21 cellular contexts compared by ENCODE assay signal in genomic region chr5:179406031-179406681, GRCh38.
A peak's percentile ranks its signal among the peaks of the same experiment; 100 is the strongest.
DNase-seq lines count a peak whose midpoint lies in the region; ATAC-seq and TF ChIP-seq lines count a peak whose summit lies in the region.
"Had no signal": no experiment of that assay in that cellular context is flagged by ENCODE, and none has a peak within 500 bp of the region (broad histone marks: within the 10 kb centered on the region; RNA-seq: fewer than 3 reads in every experiment).

No MANE protein-coding gene starts in this region.

- H3K4me3 ChIP-seq in right cardiac atrium (ENCODE audit: low read length) (no peak overlapping the region), testis (no peak overlapping the region)
- H3K4me3 ChIP-seq: gastrocnemius medialis, GM12878, lower lobe of right lung, SJSA1 had no signal

- no peak overlapping the region for H3K4ac ChIP-seq in H9 (ENCODE audit: low read depth, low read length)

- no peak overlapping the region for H4K5ac ChIP-seq in H9 (ENCODE audit: insufficient read length, low read depth, low read length)

- H4K91ac ChIP-seq in H9 (ENCODE audit: insufficient read length, low read depth, low read length), result no peak overlapping the region

- H3K4me3 Mint-ChIP-seq in H9, result no peak overlapping the region
- H3K4me3 Mint-ChIP-seq in chondrocyte (ENCODE audit: unreplicated experiment), result no peak overlapping the region
- H3K4me3 Mint-ChIP-seq: B cell; T-helper 2 cell treated with Interferon-gamma antibody and Interleukin-4, amounts not matched to agents 5 μg/mL and 100 μg/mL, for 36 hours had no signal

- H4K8ac ChIP-seq in H9 (replicated peaks; ENCODE audit: insufficient read length, low read depth, low read length), result no peak overlapping the region

- H3K27me3 ChIP-seq in H9 (ENCODE audit: insufficient read depth, low read length) (no peaks in the 10 kb centered on the region), right cardiac atrium (ENCODE audit: control insufficient read depth, insufficient read depth) (no peaks in the 10 kb centered on the region), testis (no peaks in the 10 kb centered on the region)
- H3K27me3 ChIP-seq: gastrocnemius medialis, SJSA1 had no signal

- no peak overlapping the region for H2BK120ac ChIP-seq in H9 (ENCODE audit: low read depth, low read length, poor library complexity, severe bottlenecking)

- H3T11ph ChIP-seq in H9 (ENCODE audit: low read length), result no peak overlapping the region

- H3K14ac ChIP-seq in H9 (ENCODE audit: insufficient read depth, low read length), result peak overlapping the region; percentile 30; the same call in 1 of the 2 replicates

- ATAC-seq in right cardiac atrium (no peak), GM18520 (IDR thresholded peaks at IDR 0.05; ENCODE audit: unreplicated experiment) (no peak), GM18861 (IDR thresholded peaks at IDR 0.05; ENCODE audit: unreplicated experiment) (no peak)
- ATAC-seq: gastrocnemius medialis, GM12878, lower lobe of right lung had no signal

- H3K4me1 Mint-ChIP-seq in H9, result no peaks in the 10 kb centered on the region
- H3K4me1 Mint-ChIP-seq in chondrocyte (ENCODE audit: low read depth), result peaks cover 6% of the 10 kb centered on the region
- H3K4me1 Mint-ChIP-seq: B cell had no signal

- H3K27me3 Mint-ChIP-seq in H9 (ENCODE audit: low read depth) (peaks cover 9% of the 10 kb centered on the region), chondrocyte (ENCODE audit: low read depth) (no peaks in the 10 kb centered on the region)
- H3K27me3 Mint-ChIP-seq: B cell had no signal

- H3K9me3 Mint-ChIP-seq in H9, result peaks cover 20 to 24% of the 10 kb centered on the region in 2 experiments
- peaks cover 12% of the 10 kb centered on the region for H3K9me3 Mint-ChIP-seq in chondrocyte (ENCODE audit: low read depth)

- H3K4me1 ChIP-seq in H9 (ENCODE audit: insufficient read depth, low read length) (no peaks in the 10 kb centered on the region), right cardiac atrium (ENCODE audit: control insufficient read depth, insufficient read depth, low read length) (no peaks in the 10 kb centered on the region), testis (peaks cover 14% of the 10 kb centered on the region)
- H3K4me1 ChIP-seq: gastrocnemius medialis, parathyroid adenoma, SJSA1 had no signal

- no peak overlapping the region for H2AK5ac ChIP-seq in H9 (ENCODE audit: insufficient read length, low read length)

- no peak overlapping the region for H3K23ac ChIP-seq in H9 (ENCODE audit: insufficient read length, low read depth, low read length)

- peaks cover 0 to 9% (median 3%) of the 10 kb centered on the region in 3 experiments; a peak in 2 of 7 replicates for H3K36me3 Mint-ChIP-seq in H9 (ENCODE audit: insufficient read depth in 1 of 3, low read depth in 3 of 3)
- H3K36me3 Mint-ChIP-seq in chondrocyte (ENCODE audit: low read depth), result peaks cover 2% of the 10 kb centered on the region

- H4K20me1 ChIP-seq in H9 (ENCODE audit: control insufficient read depth, insufficient read depth, insufficient read length), result no peaks in the 10 kb centered on the region

- H2BK5ac ChIP-seq in H9 (ENCODE audit: insufficient read length, low read length), result no peak overlapping the region

- DNase-seq in H9, result no peak
- peak; percentile 84 for DNase-seq in chondrocyte (ENCODE audit: low spot score)
- peak in 2 of 3 donors; percentile 44 to 72 for DNase-seq in right cardiac atrium
- peak; percentile 49 for DNase-seq in testis
- no peak for DNase-seq in LoVo (ENCODE audit: low spot score)
- DNase-seq: amniotic stem cell; Calu3; cerebellar nuclear complex; gastrocnemius medialis; Karpas-422; lower lobe of right lung; NCI-H1105; NCI-H69; stimulated activated CD4-positive, alpha-beta T cell treated with anti-CD3 and anti-CD28 coated beads, Interleukin-2, amount 100 ng/mL, for 48 hours had no signal

- H3K27ac ChIP-seq in H9 (ENCODE audit: insufficient read length, low read depth, low read length), result no peak overlapping the region
- H3K27ac ChIP-seq in right cardiac atrium (ENCODE audit: low read length), result no peak overlapping the region
- no peak overlapping the region for H3K27ac ChIP-seq in testis
- H3K27ac ChIP-seq: gastrocnemius medialis, lower lobe of right lung, parathyroid adenoma, SJSA1 had no signal

- no CpG with 5 or more reads among the region's 14 CpGs for WGBS in H9 (ENCODE audit: extremely low coverage, insufficient read length, low lambda C conversion rate)
- 61% methylated on average over 14 of the region's 14 CpGs for WGBS in right cardiac atrium
- WGBS in testis, 2 donors, result 56 to 58% methylated on average over 8 to 14 of the region's 14 CpGs

- H3K9me3 ChIP-seq in H9 (ENCODE audit: control insufficient read depth, low read depth, low read length) (peaks cover 8% of the 10 kb centered on the region), right cardiac atrium (ENCODE audit: control insufficient read depth, low read length) (no peaks in the 10 kb centered on the region), testis (no peaks in the 10 kb centered on the region)
- H3K9me3 ChIP-seq: gastrocnemius medialis, lower lobe of right lung had no signal

- H3K79me2 ChIP-seq in H9 (ENCODE audit: insufficient read depth, low read length), result no peaks in the 10 kb centered on the region
- H3K79me2 ChIP-seq: parathyroid adenoma had no signal

- no peaks in the 10 kb centered on the region for H3K23me2 ChIP-seq in H9 (ENCODE audit: insufficient read length, low read depth, low read length, poor library complexity, severe bottlenecking)

- no peak overlapping the region for H3K4me2 ChIP-seq in H9 (ENCODE audit: insufficient read depth, insufficient read length, low read length)

- no peaks in the 10 kb centered on the region for H3K36me3 ChIP-seq in testis (ENCODE audit: low read depth, missing control alignments)
- H3K36me3 ChIP-seq: gastrocnemius medialis, lower lobe of right lung had no signal

- H3K27ac Mint-ChIP-seq in H9 (no peak overlapping the region), chondrocyte (ENCODE audit: unreplicated experiment) (no peak overlapping the region)
- H3K27ac Mint-ChIP-seq: B cell; T-helper 2 cell treated with Interferon-gamma antibody and Interleukin-4, amounts not matched to agents 5 μg/mL and 100 μg/mL, for 36 hours had no signal

- intact Hi-C loops in right cardiac atrium (cut with DNase I), result no loop called here
- intact Hi-C loops in testis (cut with DNase I; ENCODE audit: low total_unique reads), result no loop called here

- no peak overlapping the region for H2BK12ac ChIP-seq in H9 (ENCODE audit: insufficient read length, low read depth, low read length)

- no peaks in the 10 kb centered on the region for H3K79me1 ChIP-seq in H9 (ENCODE audit: insufficient read depth, low read depth, low read length, poor library complexity, severe bottlenecking)

- no peak overlapping the region for H2BK20ac ChIP-seq in H9 (ENCODE audit: low read depth, low read length, poor library complexity, severe bottlenecking)

- no peak overlapping the region for H3K18ac ChIP-seq in H9 (ENCODE audit: insufficient read length, low read depth, low read length)

- no peak overlapping the region for H3K56ac ChIP-seq in H9 (ENCODE audit: insufficient read length, low read depth, low read length)

- H3K9ac ChIP-seq in H9 (ENCODE audit: extremely low read depth, insufficient read length, low read length), result no peak overlapping the region
- H3K9ac ChIP-seq: parathyroid adenoma had no signal

- no peak overlapping the region for H2AFZ ChIP-seq in H9 (ENCODE audit: low read length)
- H2AFZ ChIP-seq: parathyroid adenoma had no signal

- no peak for TF ChIP-seq POLR2A in testis (IDR thresholded peaks at IDR 0.05)

- TF ChIP-seq CTCF in H9 (conservative IDR thresholded peaks at IDR 0.05) (no peak), chondrocyte (IDR thresholded peaks at IDR 0.05) (no peak), testis (IDR thresholded peaks at IDR 0.05) (no peak)

- H2BK15ac ChIP-seq in H9 (ENCODE audit: low read depth, low read length), result no peak overlapping the region

Comparison
In these comparisons a context has a peak if more than half of its experiments do, and no peak if none do; other contexts are left out.
1. DNase-seq: peak in chondrocyte (single experiment), right cardiac atrium (2 of 3) and testis (single experiment); none in H9 (single experiment) and LoVo (single experiment).